ENCODE assay signal across 32 cellular contexts in the genomic region with DNA sequence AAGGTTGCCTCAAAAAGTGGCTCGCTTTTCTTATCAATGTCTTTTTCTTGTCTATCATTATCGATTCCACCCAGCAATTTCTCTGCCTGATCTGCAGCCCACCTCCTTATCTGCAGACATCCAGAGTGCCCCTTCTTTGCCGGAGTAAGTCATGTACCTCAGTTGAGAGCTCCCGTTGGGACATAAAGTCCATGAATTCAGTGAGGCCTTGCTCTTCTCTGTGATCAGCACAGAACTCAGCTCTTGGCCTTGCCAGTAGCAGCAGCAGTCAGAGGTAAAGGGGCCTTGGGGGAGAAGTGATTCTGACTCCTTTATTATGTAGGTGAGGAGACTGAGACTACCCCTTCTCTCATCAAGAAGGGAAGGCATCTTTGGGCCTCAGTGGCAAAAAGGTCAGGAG.
"Had no signal": no experiment of that assay in that cellular context is flagged by ENCODE, and none has a peak within 500 bp of the region (broad histone marks: within the 10 kb centered on the region; RNA-seq: fewer than 3 reads in every experiment).

No MANE protein-coding gene starts in this region.

- H3K4me3 ChIP-seq: ascending aorta, cardiac muscle cell, colonic mucosa, gastrocnemius medialis, left ventricle myocardium inferior, lung, ovary, prostate gland, skin epidermis, tibial nerve had no signal

- H3K4me3 Mint-ChIP-seq: activated CD4-positive, alpha-beta T cell treated with anti-CD3 and anti-CD28 coated beads for 36 hours; activated naive CD4-positive, alpha-beta T cell treated with anti-CD3 and anti-CD28 coated beads, Interleukin-2, amount 10 ng/mL, durations not matched to agents 7 days and 5 days; activated naive CD8-positive, alpha-beta T cell treated with anti-CD3 and anti-CD28 coated beads, Interleukin-2, amount 10 ng/mL, durations not matched to agents 7 days and 5 days; activated T-cell treated with anti-CD3 and anti-CD28 coated beads, Interleukin-2, amount 50 U/mL, for 24 hours; brain; natural killer cell treated with Interleukin-12 subunit alpha and Interleukin-12 subunit beta and Interleukin-15 and Interleukin-18, amount 100 ng/mL, for 72 hours; stimulated activated naive B cell treated with anti-CD40 and anti-IgM and Interleukin-4, amounts not matched to agents 10 μg/mL and 1 μg/mL and 100 μg/mL, for 72 hours had no signal

- H3K36me3 ChIP-seq: ascending aorta, cardiac muscle cell, colonic mucosa, gastrocnemius medialis, left ventricle myocardium inferior, ovary, prostate gland, tibial nerve had no signal

- DNase-seq: activated CD4-positive, alpha-beta T cell treated with anti-CD3 and anti-CD28 coated beads for 36 hours; activated CD4-positive, alpha-beta T cell treated with anti-CD3 and anti-CD28 coated beads, Interleukin-2, amount 50 U/mL, for 4 hours; activated CD4-positive, CD25-positive, alpha-beta regulatory T cell; activated CD8-positive, alpha-beta memory T cell treated with anti-CD3 and anti-CD28 coated beads, Interleukin-2, amount 50 U/mL, for 48 hours; activated gamma-delta T cell; activated naive CD4-positive, alpha-beta T cell treated with anti-CD3 and anti-CD28 coated beads, Interleukin-2, amount 10 ng/mL, durations not matched to agents 7 days and 5 days; activated naive CD8-positive, alpha-beta T cell treated with anti-CD3 and anti-CD28 coated beads, Interleukin-2, amount 10 ng/mL, durations not matched to agents 7 days and 5 days; activated T-cell treated with anti-CD3 and anti-CD28 coated beads, Interleukin-2, amount 50 U/mL, for 24 hours; cerebellar nuclear complex; colonic mucosa; effector CD8-positive, alpha-beta T cell; gastrocnemius medialis; glutamatergic neuron; left ventricle myocardium inferior; mesendoderm; ovary; retina; stimulated activated CD4-positive, alpha-beta T cell treated with anti-CD3 and anti-CD28 coated beads, Interleukin-4, amount 100 ng/mL, for 4 hours; stimulated activated CD8-positive, alpha-beta memory T cell treated with anti-CD3 and anti-CD28 coated beads, Interleukin-4, amount 100 ng/mL, for 48 hours; stimulated activated naive B cell treated with anti-CD40 and anti-IgM and Interleukin-4, amounts not matched to agents 10 μg/mL and 1 μg/mL and 100 μg/mL, for 72 hours; T-helper 2 cell had no signal

- H3K9me3 ChIP-seq: ascending aorta, colonic mucosa, gastrocnemius medialis, left ventricle myocardium inferior, ovary, prostate gland, tibial nerve had no signal

- H3K27ac ChIP-seq: ascending aorta, cardiac muscle cell, colonic mucosa, gastrocnemius medialis, left ventricle myocardium inferior, ovary, prostate gland, skin epidermis, tibial nerve had no signal

- FAIRE-seq: endometrium, islet of Langerhans had no signal

- H3K9me3 Mint-ChIP-seq: activated naive CD4-positive, alpha-beta T cell treated with anti-CD3 and anti-CD28 coated beads, Interleukin-2, amount 10 ng/mL, durations not matched to agents 7 days and 5 days; activated naive CD8-positive, alpha-beta T cell treated with anti-CD3 and anti-CD28 coated beads, Interleukin-2, amount 10 ng/mL, durations not matched to agents 7 days and 5 days; activated T-cell treated with anti-CD3 and anti-CD28 coated beads, Interleukin-2, amount 50 U/mL, for 24 hours; brain; natural killer cell treated with Interleukin-12 subunit alpha and Interleukin-12 subunit beta and Interleukin-15 and Interleukin-18, amount 100 ng/mL, for 72 hours; stimulated activated naive B cell treated with anti-CD40 and anti-IgM and Interleukin-4, amounts not matched to agents 10 μg/mL and 1 μg/mL and 100 μg/mL, for 72 hours had no signal

- H3K36me3 Mint-ChIP-seq: activated naive CD4-positive, alpha-beta T cell treated with anti-CD3 and anti-CD28 coated beads, Interleukin-2, amount 10 ng/mL, durations not matched to agents 7 days and 5 days; activated naive CD8-positive, alpha-beta T cell treated with anti-CD3 and anti-CD28 coated beads, Interleukin-2, amount 10 ng/mL, durations not matched to agents 7 days and 5 days; brain; natural killer cell treated with Interleukin-12 subunit alpha and Interleukin-12 subunit beta and Interleukin-15 and Interleukin-18, amount 100 ng/mL, for 72 hours; stimulated activated naive B cell treated with anti-CD40 and anti-IgM and Interleukin-4, amounts not matched to agents 10 μg/mL and 1 μg/mL and 100 μg/mL, for 72 hours had no signal

- H3K4me1 ChIP-seq: ascending aorta, colonic mucosa, left ventricle myocardium inferior, prostate gland, tibial nerve had no signal

- H3K27ac Mint-ChIP-seq: activated CD4-positive, alpha-beta T cell treated with anti-CD3 and anti-CD28 coated beads for 36 hours; activated naive CD4-positive, alpha-beta T cell treated with anti-CD3 and anti-CD28 coated beads, Interleukin-2, amount 10 ng/mL, durations not matched to agents 7 days and 5 days; activated naive CD8-positive, alpha-beta T cell treated with anti-CD3 and anti-CD28 coated beads, Interleukin-2, amount 10 ng/mL, durations not matched to agents 7 days and 5 days; activated T-cell treated with anti-CD3 and anti-CD28 coated beads, Interleukin-2, amount 50 U/mL, for 24 hours; brain; natural killer cell treated with Interleukin-12 subunit alpha and Interleukin-12 subunit beta and Interleukin-15 and Interleukin-18, amount 100 ng/mL, for 72 hours; stimulated activated naive B cell treated with anti-CD40 and anti-IgM and Interleukin-4, amounts not matched to agents 10 μg/mL and 1 μg/mL and 100 μg/mL, for 72 hours had no signal

- ATAC-seq: activated CD4-positive, alpha-beta T cell treated with anti-CD3 and anti-CD28 coated beads for 36 hours; gastrocnemius medialis; natural killer cell treated with Interleukin-12 subunit alpha and Interleukin-12 subunit beta and Interleukin-15 and Interleukin-18, amount 100 ng/mL, for 72 hours; sciatic nerve; stimulated activated naive B cell treated with anti-CD40 and anti-IgM and Interleukin-4, amounts not matched to agents 10 μg/mL and 1 μg/mL and 100 μg/mL, for 72 hours had no signal

- H3K27me3 Mint-ChIP-seq: activated CD4-positive, alpha-beta T cell treated with anti-CD3 and anti-CD28 coated beads for 36 hours; activated T-cell treated with anti-CD3 and anti-CD28 coated beads, Interleukin-2, amount 50 U/mL, for 24 hours; brain; natural killer cell treated with Interleukin-12 subunit alpha and Interleukin-12 subunit beta and Interleukin-15 and Interleukin-18, amount 100 ng/mL, for 72 hours had no signal

- H3K4me1 Mint-ChIP-seq: activated CD4-positive, alpha-beta T cell treated with anti-CD3 and anti-CD28 coated beads for 36 hours; activated naive CD4-positive, alpha-beta T cell treated with anti-CD3 and anti-CD28 coated beads, Interleukin-2, amount 10 ng/mL, durations not matched to agents 7 days and 5 days; activated naive CD8-positive, alpha-beta T cell treated with anti-CD3 and anti-CD28 coated beads, Interleukin-2, amount 10 ng/mL, durations not matched to agents 7 days and 5 days; stimulated activated naive B cell treated with anti-CD40 and anti-IgM and Interleukin-4, amounts not matched to agents 10 μg/mL and 1 μg/mL and 100 μg/mL, for 72 hours had no signal

- H3K27me3 ChIP-seq: ascending aorta, cardiac muscle cell, colonic mucosa, gastrocnemius medialis, ovary, tibial nerve had no signal
